Comparison of ENCODE assay signal across 21 cellular contexts in genomic region chr4:136156947-136157346, GRCh38.
"Had no signal": no experiment of that assay in that cellular context is flagged by ENCODE, and none has a peak within 500 bp of the region (broad histone marks: within the 10 kb centered on the region; RNA-seq: fewer than 3 reads in every experiment).

No MANE protein-coding gene starts in this region.

- H3K4me3 Mint-ChIP-seq: memory B cell, natural killer cell had no signal

- DNase-seq: kidney; natural killer cell; stimulated activated CD4-positive, alpha-beta T cell treated with anti-CD3 and anti-CD28 coated beads, Interleukin-12 subunit alpha, Interleukin-12 subunit beta, amount 100 ng/mL, for 4 hours; stimulated activated CD4-positive, alpha-beta T cell treated with anti-CD3 and anti-CD28 coated beads, Interleukin-1b, Interleukin-23, amount 100 ng/mL, for 48 hours; stimulated activated CD4-positive, alpha-beta T cell treated with anti-CD3 and anti-CD28 coated beads, Interleukin-4, amount 100 ng/mL, for 1 hour; stimulated activated CD8-positive, alpha-beta memory T cell treated with anti-CD3 and anti-CD28 coated beads, Interleukin-4, amount 100 ng/mL, for 48 hours; stimulated activated naive CD4-positive, alpha-beta T cell; stomach; thyroid gland; trophoblast cell had no signal

- H3K9ac ChIP-seq: parathyroid adenoma had no signal

- FAIRE-seq: frontal cortex, kidney had no signal

- H3K9me3 ChIP-seq: neutrophil, thyroid gland, vagina had no signal

- H3K36me3 Mint-ChIP-seq: memory B cell, natural killer cell had no signal

- H3K4me1 ChIP-seq: parathyroid adenoma, stomach, thyroid gland, vagina had no signal

- H3K27ac ChIP-seq: coronary artery, neutrophil, parathyroid adenoma, stomach, thyroid gland, vagina had no signal

- ATAC-seq: left lobe of liver, natural killer cell, sciatic nerve had no signal

- H3K4me3 ChIP-seq: coronary artery, lung, smooth muscle cell, stomach, thyroid gland, vagina had no signal

- H3K4me2 ChIP-seq: smooth muscle cell had no signal

- H3K27ac Mint-ChIP-seq: memory B cell, natural killer cell, progenitor cell of endocrine pancreas had no signal

- H3K4me1 Mint-ChIP-seq: memory B cell, natural killer cell had no signal

- H3K36me3 ChIP-seq: neutrophil, stomach, thyroid gland, vagina had no signal

- H3K27me3 ChIP-seq: neutrophil, stomach, thyroid gland, vagina had no signal

- H3K27me3 Mint-ChIP-seq: memory B cell, progenitor cell of endocrine pancreas had no signal

- H3K79me2 ChIP-seq: parathyroid adenoma had no signal

- H2AFZ ChIP-seq: parathyroid adenoma had no signal
